26 cellular contexts compared by ENCODE assay signal in the genomic region with DNA sequence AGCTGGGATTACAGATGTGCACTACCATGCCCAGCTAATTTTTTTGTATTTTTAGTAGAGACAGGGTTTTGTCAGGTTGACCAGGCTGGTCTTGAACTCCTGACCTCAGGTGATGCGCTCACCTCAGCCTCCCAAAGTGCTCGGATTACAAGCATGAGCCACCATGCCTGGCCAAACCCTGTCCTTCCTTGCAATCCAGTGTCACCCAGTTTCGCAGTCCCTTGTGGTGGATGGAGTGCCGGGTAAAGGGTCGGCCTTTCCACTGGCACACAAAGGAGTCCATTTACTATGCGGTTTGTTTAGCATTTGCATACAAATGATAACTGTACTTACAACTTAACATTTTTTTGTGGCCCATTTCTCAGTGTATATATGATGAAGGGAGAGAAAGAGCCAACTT.
DNase-seq lines count a peak whose midpoint lies in the region; ATAC-seq and TF ChIP-seq lines count a peak whose summit lies in the region.
"Had no signal": no experiment of that assay in that cellular context is flagged by ENCODE, and none has a peak within 500 bp of the region (broad histone marks: within the 10 kb centered on the region; RNA-seq: fewer than 3 reads in every experiment).

No MANE protein-coding gene starts in this region.

- no peak overlapping the region for H2AK5ac ChIP-seq in H9 (ENCODE audit: insufficient read length, low read length)

- H3K4me2 ChIP-seq in GM23338: no peak overlapping the region
- H3K4me2 ChIP-seq in PC-3 (ENCODE audit: low read length): no peak overlapping the region
- H3K4me2 ChIP-seq in H9 (ENCODE audit: insufficient read depth, insufficient read length, low read length): no peak overlapping the region
- H3K4me2 ChIP-seq: BLaER1 had no signal

- H3K79me1 ChIP-seq in H9 (ENCODE audit: insufficient read depth, low read depth, low read length, poor library complexity, severe bottlenecking): no peaks in the 10 kb centered on the region

- H3K14ac ChIP-seq in H9 (ENCODE audit: insufficient read depth, low read length): no peak overlapping the region

- H4K5ac ChIP-seq in H9 (ENCODE audit: insufficient read length, low read depth, low read length): no peak overlapping the region

- H4K91ac ChIP-seq in H9 (ENCODE audit: insufficient read length, low read depth, low read length): no peak overlapping the region

- peaks cover 10% of the 10 kb centered on the region; the same call in 1 of the 2 replicates for H3F3A ChIP-seq in GM23338 (replicated peaks; ENCODE audit: low read depth)
- no peaks in the 10 kb centered on the region for H3F3A ChIP-seq in PC-3 (ENCODE audit: low read length, unreplicated experiment)

- peak overlapping the region; percentile 58; the same call in 1 of the 2 replicates for H3K27ac Mint-ChIP-seq in GM23338
- H3K27ac Mint-ChIP-seq in endodermal cell: no peak overlapping the region
- peak overlapping the region in 1 of 3 experiments; percentile 67; a peak in 2 of 7 replicates for H3K27ac Mint-ChIP-seq in H9
- H3K27ac Mint-ChIP-seq: CD4-positive, CD25-positive, alpha-beta regulatory T cell; CD8-positive, alpha-beta memory T cell had no signal

- no peaks in the 10 kb centered on the region for H3K23me2 ChIP-seq in H9 (ENCODE audit: insufficient read length, low read depth, low read length, poor library complexity, severe bottlenecking)

- H2BK120ac ChIP-seq in H9 (ENCODE audit: low read depth, low read length, poor library complexity, severe bottlenecking): no peak overlapping the region

- H3K4me3 ChIP-seq in GM23338 (no peak overlapping the region), HAP-1 (no peak overlapping the region), endodermal cell (ENCODE audit: low read length) (no peak overlapping the region), PC-3 (ENCODE audit: low read length) (no peak overlapping the region)
- H3K4me3 ChIP-seq: BLaER1, GM12878 had no signal

- CTCF ChIA-PET in PC-3 (lab: Charles Lee): no interaction called here

- H3K4ac ChIP-seq in H9 (ENCODE audit: low read depth, low read length): no peak overlapping the region

- no peak overlapping the region for H3K56ac ChIP-seq in H9 (ENCODE audit: insufficient read length, low read depth, low read length)

- H3K9me3 Mint-ChIP-seq in GM23338 (no peaks in the 10 kb centered on the region), endodermal cell (no peaks in the 10 kb centered on the region), H9 (no peaks in the 10 kb centered on the region)
- H3K9me3 Mint-ChIP-seq: CD4-positive, CD25-positive, alpha-beta regulatory T cell; CD8-positive, alpha-beta memory T cell had no signal

- H3K18ac ChIP-seq in H9 (ENCODE audit: insufficient read length, low read depth, low read length): no peak overlapping the region

- no peak overlapping the region for H2BK20ac ChIP-seq in H9 (ENCODE audit: low read depth, low read length, poor library complexity, severe bottlenecking)

- H2BK5ac ChIP-seq in H9 (ENCODE audit: insufficient read length, low read length): no peak overlapping the region

- no peak overlapping the region for H2BK15ac ChIP-seq in H9 (ENCODE audit: low read depth, low read length)

- ATAC-seq in GM23338: peak; percentile 42
- ATAC-seq in PC-3: no peak
- no peak for ATAC-seq in HG02623 (IDR thresholded peaks at IDR 0.05; ENCODE audit: unreplicated experiment)
- ATAC-seq: GM12878 had no signal

- H3K27ac ChIP-seq in GM23338 (ENCODE audit: low read depth) (peak overlapping the region; percentile 87), endodermal cell (ENCODE audit: low read depth, low read length) (no peak overlapping the region), PC-3 (ENCODE audit: low read length) (no peak overlapping the region), H9 (ENCODE audit: insufficient read length, low read depth, low read length) (no peak overlapping the region)
- H3K27ac ChIP-seq: BLaER1 had no signal

- no peaks in the 10 kb centered on the region for H3K36me3 Mint-ChIP-seq in GM23338 (ENCODE audit: low read depth)
- no peaks in the 10 kb centered on the region for H3K36me3 Mint-ChIP-seq in endodermal cell (ENCODE audit: low read depth)
- no peaks in the 10 kb centered on the region for H3K36me3 Mint-ChIP-seq in H9 (ENCODE audit: insufficient read depth in 1 of 3, low read depth in 3 of 3)

- H3K4me1 ChIP-seq in GM23338 (ENCODE audit: insufficient read depth) (no peaks in the 10 kb centered on the region; the same call in none of the 2 replicates), HAP-1 (peaks cover 13% of the 10 kb centered on the region), endodermal cell (ENCODE audit: control insufficient read depth, insufficient read depth, low read length) (no peaks in the 10 kb centered on the region), PC-3 (ENCODE audit: insufficient read depth, low read length) (peaks cover 8% of the 10 kb centered on the region), H9 (ENCODE audit: insufficient read depth, low read length) (no peaks in the 10 kb centered on the region)
- H3K4me1 ChIP-seq: BE2C, BLaER1 had no signal

- no peaks in the 10 kb centered on the region for H3K36me3 ChIP-seq in GM23338 (ENCODE audit: insufficient read depth)
- no peaks in the 10 kb centered on the region for H3K36me3 ChIP-seq in HAP-1 (replicated peaks)
- no peaks in the 10 kb centered on the region for H3K36me3 ChIP-seq in endodermal cell (ENCODE audit: control insufficient read depth, insufficient read depth, low read length)
- no peaks in the 10 kb centered on the region for H3K36me3 ChIP-seq in PC-3 (ENCODE audit: low read depth, low read length)
- H3K36me3 ChIP-seq: BE2C had no signal

- H3K9ac ChIP-seq in endodermal cell (ENCODE audit: extremely low read depth, low read length, poor library complexity, severe bottlenecking): no peak overlapping the region
- H3K9ac ChIP-seq in PC-3 (ENCODE audit: low read length): no peak overlapping the region
- no peak overlapping the region for H3K9ac ChIP-seq in H9 (ENCODE audit: extremely low read depth, insufficient read length, low read length)
- H3K9ac ChIP-seq: BLaER1 had no signal

- in situ Hi-C loops in HAP-1 (cut with MboI; ENCODE audit: low sequenced_read_pairs): no loop called here

- H4K20me1 ChIP-seq in GM23338 (replicated peaks; ENCODE audit: insufficient read depth) (peaks cover 6% of the 10 kb centered on the region; the same call in 1 of the 2 replicates), PC-3 (ENCODE audit: low read length) (no peaks in the 10 kb centered on the region), H9 (ENCODE audit: control insufficient read depth, insufficient read depth, insufficient read length) (no peaks in the 10 kb centered on the region)
- H4K20me1 ChIP-seq: BLaER1 had no signal

- no peak overlapping the region for H4K8ac ChIP-seq in H9 (replicated peaks; ENCODE audit: insufficient read length, low read depth, low read length)

- H3K9me2 ChIP-seq in GM23338 (ENCODE audit: insufficient read depth) (no peaks in the 10 kb centered on the region), PC-3 (replicated peaks; ENCODE audit: low read length) (no peaks in the 10 kb centered on the region)

- no TSS peak for BruUV-seq in PC-3 (replicated peaks; lab: Mats Ljungman, UMichigan)

- POLR2A ChIA-PET in PC-3 (lab: Charles Lee; ENCODE audit: unreplicated experiment): no interaction called here

- no peaks in the 10 kb centered on the region for H3K79me2 ChIP-seq in GM23338 (replicated peaks; ENCODE audit: insufficient read depth)
- H3K79me2 ChIP-seq in PC-3 (ENCODE audit: low read length): no peaks in the 10 kb centered on the region
- H3K79me2 ChIP-seq in H9 (ENCODE audit: insufficient read depth, low read length): no peaks in the 10 kb centered on the region

- no peaks in the 10 kb centered on the region for H3K27me3 ChIP-seq in GM23338 (ENCODE audit: insufficient read depth)
- no peaks in the 10 kb centered on the region for H3K27me3 ChIP-seq in HAP-1 (ENCODE audit: low read depth)
- H3K27me3 ChIP-seq in endodermal cell (ENCODE audit: control insufficient read depth, insufficient read depth, low read length, poor library complexity, severe bottlenecking): no peaks in the 10 kb centered on the region
- H3K27me3 ChIP-seq in PC-3 (ENCODE audit: low read length): no peaks in the 10 kb centered on the region
- no peaks in the 10 kb centered on the region for H3K27me3 ChIP-seq in H9 (ENCODE audit: insufficient read depth, low read length)
- H3K27me3 ChIP-seq: BE2C, BLaER1 had no signal

- H2AFZ ChIP-seq in GM23338 (no peak overlapping the region), PC-3 (ENCODE audit: low read length) (no peak overlapping the region), H9 (ENCODE audit: low read length) (no peak overlapping the region)

- no peak overlapping the region for H2BK12ac ChIP-seq in H9 (ENCODE audit: insufficient read length, low read depth, low read length)

- H3K23ac ChIP-seq in H9 (ENCODE audit: insufficient read length, low read depth, low read length): no peak overlapping the region

- DNase-seq in GM23338 (ENCODE audit: low spot score): no peak
- peak; percentile 73 to 76 for DNase-seq in HAP-1 (ENCODE audit: low spot score in 2 of 2)
- DNase-seq in NCI-H526 treated with DMSO at 0.1 percent for 48 hours (lab: John Stamatoyannopoulos, UW): peak; percentile 54
- peak; percentile 35 for DNase-seq in endodermal cell
- DNase-seq in PC-3: no peak
- DNase-seq in cerebellar nuclear complex (lab: John Stamatoyannopoulos, UW): no peak
- DNase-seq in H9: no peak
- DNase-seq: 8988T; ACHN; BE2C; C1 segment of cervical spinal cord; CD4-positive, alpha-beta memory T cell; CD4-positive, CD25-positive, alpha-beta regulatory T cell; CD8-positive, alpha-beta memory T cell; COR-L47; DMS 273 treated with DMSO at 0.1 percent for 48 hours; DMS153; DMS53; DMS79; DND-41; EL; GDM1 had no signal

- H3T11ph ChIP-seq in H9 (ENCODE audit: low read length): no peak overlapping the region

- no peak for TF ChIP-seq CTCF in GM23338 (conservative IDR thresholded peaks at IDR 0.05; ENCODE audit: low read depth in 2 of 2)
- TF ChIP-seq CTCF in endodermal cell (conservative IDR thresholded peaks at IDR 0.05): no peak
- no peak for TF ChIP-seq CTCF in PC-3 (conservative IDR thresholded peaks at IDR 0.05; ENCODE audit: low read depth, low read length)
- TF ChIP-seq CTCF in H9 (conservative IDR thresholded peaks at IDR 0.05): no peak

- intact Hi-C loops in PC-3 (cut with micrococcal nuclease): no loop called here

- H3K4me1 Mint-ChIP-seq in GM23338 (peaks cover 7% of the 10 kb centered on the region), endodermal cell (no peaks in the 10 kb centered on the region), H9 (peaks cover 2 to 7% of the 10 kb centered on the region in 2 experiments)

- H3K9me3 ChIP-seq in HAP-1 (no peaks in the 10 kb centered on the region; the same call in 1 of the 2 replicates), endodermal cell (ENCODE audit: control insufficient read depth, low read length) (no peaks in the 10 kb centered on the region), PC-3 (ENCODE audit: low read length) (no peaks in the 10 kb centered on the region), H9 (ENCODE audit: control insufficient read depth, low read depth, low read length) (no peaks in the 10 kb centered on the region)
- H3K9me3 ChIP-seq: BE2C, BLaER1 had no signal

- WGBS in endodermal cell (ENCODE audit: insufficient coverage in 1 of 2, insufficient read length in 1 of 2), 2 experiments: 95 to 100% methylated on average over 2 to 5 of the region's 6 CpGs
- no CpG with 5 or more reads among the region's 6 CpGs for WGBS in H9 (ENCODE audit: extremely low coverage, insufficient read length, low lambda C conversion rate)

- H3K4me3 Mint-ChIP-seq in GM23338: no peak overlapping the region
- no peak overlapping the region for H3K4me3 Mint-ChIP-seq in endodermal cell
- no peak overlapping the region for H3K4me3 Mint-ChIP-seq in H9
- H3K4me3 Mint-ChIP-seq: CD14-positive monocyte; CD4-positive, alpha-beta memory T cell; CD4-positive, CD25-positive, alpha-beta regulatory T cell; CD8-positive, alpha-beta memory T cell had no signal

- peaks cover 7% of the 10 kb centered on the region for H3K27me3 Mint-ChIP-seq in GM23338 (ENCODE audit: insufficient read depth, low read depth, poor library complexity)
- no peaks in the 10 kb centered on the region for H3K27me3 Mint-ChIP-seq in endodermal cell (ENCODE audit: insufficient read depth)
- H3K27me3 Mint-ChIP-seq in H9 (ENCODE audit: low read depth): no peaks in the 10 kb centered on the region
- H3K27me3 Mint-ChIP-seq: CD4-positive, alpha-beta memory T cell; CD4-positive, CD25-positive, alpha-beta regulatory T cell; CD8-positive, alpha-beta memory T cell had no signal

Comparison
In these comparisons a context has a peak if more than half of its experiments do, and no peak if none do; other contexts are left out.
1. DNase-seq: peak in HAP-1 (2 of 2), NCI-H526 treated with DMSO at 0.1 percent for 48 hours (single experiment) and endodermal cell (single experiment); none in GM23338 (single experiment), PC-3 (single experiment), cerebellar nuclear complex (0 of 2) and H9 (single experiment).